In genomic region chr2:113978524-113979171, GRCh38 we compare ENCODE assay signal across 15 cellular contexts.
DNase-seq lines count a peak whose midpoint lies in the region; ATAC-seq and TF ChIP-seq lines count a peak whose summit lies in the region.
"Had no signal": no experiment of that assay in that cellular context is flagged by ENCODE, and none has a peak within 500 bp of the region (broad histone marks: within the 10 kb centered on the region; RNA-seq: fewer than 3 reads in every experiment).

No MANE protein-coding gene starts in this region.

- H3K27me3 ChIP-seq in IMR-90 (ENCODE audit: control insufficient read depth, insufficient read depth, low read length) (no peaks in the 10 kb centered on the region), rectal smooth muscle tissue (ENCODE audit: control insufficient read depth, insufficient read depth, low read length) (no peaks in the 10 kb centered on the region), mesendoderm (ENCODE audit: insufficient read depth, low read length, poor library complexity) (no peaks in the 10 kb centered on the region)

- in situ Hi-C loops in IMR-90 (cut with MboI; ENCODE audit: low sequenced_read_pairs), result loop anchor here (25.0 kb wide), 1 partner anchor 584 kb away; no protein-coding TSS in a partner anchor

- no peak overlapping the region for H2BK15ac ChIP-seq in IMR-90 (ENCODE audit: low read depth, low read length)
- H2BK15ac ChIP-seq in mesendoderm (replicated peaks; ENCODE audit: low read depth), result no peak overlapping the region

- H2AK9ac ChIP-seq in IMR-90 (replicated peaks; ENCODE audit: low read depth, low read length, poor library complexity), result no peak overlapping the region

- TF ChIP-seq RAD21 in IMR-90 (IDR thresholded peaks at IDR 0.05; ENCODE audit: low read length), result no peak

- H4K20me1 ChIP-seq in IMR-90 (ENCODE audit: insufficient read depth, low read length), result no peaks in the 10 kb centered on the region; the same call in 1 of the 2 replicates

- H3K23ac ChIP-seq in IMR-90 (ENCODE audit: low read depth, low read length), result no peak overlapping the region
- no peak overlapping the region for H3K23ac ChIP-seq in mesendoderm (ENCODE audit: low read length)

- POLR2A ChIA-PET in IMR-90 (lab: Charles Lee; ENCODE audit: unreplicated experiment), result no interaction called here

- no peak overlapping the region for H4K5ac ChIP-seq in IMR-90 (ENCODE audit: low read depth, low read length)
- H4K5ac ChIP-seq in mesendoderm (ENCODE audit: low read length), result no peak overlapping the region

- intact Hi-C loops in IMR-90 (cut with micrococcal nuclease), result loop anchor here (5.0 kb wide), 1 partner anchor 574 kb away; no protein-coding TSS in a partner anchor

- WGBS in IMR-90 (ENCODE audit: extremely low coverage in 2 of 2, insufficient read length in 1 of 2), 2 experiments, result 91% methylated on average over 7 of the region's 20 CpGs; no CpG with 5 or more reads in 1 of the 2 experiments
- WGBS in mesendoderm (ENCODE audit: extremely low coverage, insufficient coverage, low lambda C conversion rate), result no CpG with 5 or more reads among the region's 20 CpGs

- H3K18ac ChIP-seq in IMR-90 (ENCODE audit: low read depth, low read length), result no peak overlapping the region
- no peak overlapping the region for H3K18ac ChIP-seq in mesendoderm (ENCODE audit: low read length)

- H3K4me3 ChIP-seq in IMR-90 (ENCODE audit: insufficient read depth, low read depth, low read length) (no peak overlapping the region), rectal smooth muscle tissue (ENCODE audit: low read length) (no peak overlapping the region), mesendoderm (ENCODE audit: low read length) (no peak overlapping the region)
- H3K4me3 ChIP-seq: HAP-1, left ventricle myocardium inferior, prostate gland, thoracic aorta had no signal

- H3K4ac ChIP-seq in IMR-90 (ENCODE audit: low read depth, low read length), result no peak overlapping the region
- H3K4ac ChIP-seq in mesendoderm (ENCODE audit: low read depth, low read length), result no peak overlapping the region

- ATAC-seq in IMR-90 (ENCODE audit: low read depth), result no peak
- ATAC-seq in activated T-helper 17 cell treated with anti-CD3 and anti-CD28 coated beads, Interleukin-2, amount 50 U/mL, for 72 hours (replicated peaks), result no peak
- ATAC-seq in HG03139 (IDR thresholded peaks at IDR 0.05; ENCODE audit: unreplicated experiment), result no peak

- peak overlapping the region; percentile 39 for H3K27ac Mint-ChIP-seq in activated T-helper 17 cell treated with anti-CD3 and anti-CD28 coated beads, Interleukin-2, amount 50 U/mL, for 72 hours

- H3K9ac ChIP-seq in IMR-90 (ENCODE audit: low read depth, low read length) (no peak overlapping the region), rectal smooth muscle tissue (ENCODE audit: low read length) (peak overlapping the region; percentile 12), mesendoderm (ENCODE audit: low read length) (no peak overlapping the region)
- H3K9ac ChIP-seq: KMS-11 had no signal

- no peaks in the 10 kb centered on the region for H3K27me3 Mint-ChIP-seq in activated T-helper 17 cell treated with anti-CD3 and anti-CD28 coated beads, Interleukin-2, amount 50 U/mL, for 72 hours

- peaks cover 39% of the 10 kb centered on the region for H3K36me3 Mint-ChIP-seq in activated T-helper 17 cell treated with anti-CD3 and anti-CD28 coated beads, Interleukin-2, amount 50 U/mL, for 72 hours (ENCODE audit: low read depth)

- dilution Hi-C loops in IMR-90 (cut with HindIII; ENCODE audit: low sequenced_read_pairs, unreplicated experiment), result no loop called here

- H4K8ac ChIP-seq in IMR-90 (ENCODE audit: low read depth in 2 of 2, low read length in 2 of 2) (no peak overlapping the region), mesendoderm (ENCODE audit: low read depth, low read length) (no peak overlapping the region)

- no peak overlapping the region for H4K91ac ChIP-seq in IMR-90 (ENCODE audit: insufficient read depth, low read depth, low read length)

- H3K56ac ChIP-seq in IMR-90 (ENCODE audit: extremely low read depth, insufficient read depth, low read length), result no peak overlapping the region
- H3K56ac ChIP-seq in mesendoderm (ENCODE audit: low read length), result no peak overlapping the region

- no peak overlapping the region for H2AFZ ChIP-seq in IMR-90 (replicated peaks; ENCODE audit: low read length, poor library complexity)

- H3K27ac ChIP-seq in IMR-90 (ENCODE audit: insufficient read depth, low read length) (no peak overlapping the region), rectal smooth muscle tissue (ENCODE audit: low read depth, low read length) (no peak overlapping the region), mesendoderm (ENCODE audit: low read depth, low read length) (no peak overlapping the region)
- H3K27ac ChIP-seq: KMS-11, left ventricle myocardium inferior, prostate gland, thoracic aorta had no signal

- H2BK20ac ChIP-seq in IMR-90 (ENCODE audit: low read depth, low read length), result no peak overlapping the region

- no peak overlapping the region for H3K14ac ChIP-seq in IMR-90 (replicated peaks; ENCODE audit: low read depth, low read length)

- no peak for TF ChIP-seq POLR2A in IMR-90 (IDR thresholded peaks at IDR 0.05; ENCODE audit: low read depth, low read length)

- H3K79me1 ChIP-seq in IMR-90 (ENCODE audit: low read depth in 1 of 2, low read length in 2 of 2) (no peaks in the 10 kb centered on the region), mesendoderm (ENCODE audit: low read length) (no peaks in the 10 kb centered on the region)

- H3K4me1 Mint-ChIP-seq in activated T-helper 17 cell treated with anti-CD3 and anti-CD28 coated beads, Interleukin-2, amount 50 U/mL, for 72 hours, result peaks cover 12% of the 10 kb centered on the region

- H3K9me3 Mint-ChIP-seq in activated T-helper 17 cell treated with anti-CD3 and anti-CD28 coated beads, Interleukin-2, amount 50 U/mL, for 72 hours, result no peaks in the 10 kb centered on the region

- no peaks in the 10 kb centered on the region for H3K79me2 ChIP-seq in mesendoderm (ENCODE audit: control insufficient read depth, insufficient read depth, low read length)

- H3K9me3 ChIP-seq in IMR-90 (ENCODE audit: control insufficient read depth, insufficient read depth, low read length), result no peaks in the 10 kb centered on the region; the same call in 1 of the 2 replicates
- H3K9me3 ChIP-seq: prostate gland, thoracic aorta had no signal

- H3K4me1 ChIP-seq in IMR-90 (ENCODE audit: control insufficient read depth, insufficient read depth, low read length), result peaks cover 10% of the 10 kb centered on the region
- H3K4me1 ChIP-seq in rectal smooth muscle tissue (ENCODE audit: control insufficient read depth, insufficient read depth, low read length), result no peaks in the 10 kb centered on the region
- no peaks in the 10 kb centered on the region for H3K4me1 ChIP-seq in mesendoderm (ENCODE audit: control insufficient read depth, low read depth, low read length)
- H3K4me1 ChIP-seq: HAP-1, left ventricle myocardium inferior, prostate gland had no signal

- no peak overlapping the region for H3K4me2 ChIP-seq in IMR-90 (ENCODE audit: low read depth, low read length)
- no peak overlapping the region for H3K4me2 ChIP-seq in mesendoderm (ENCODE audit: low read length)
- H3K4me2 ChIP-seq: KMS-11 had no signal

- no peak overlapping the region for H2BK120ac ChIP-seq in IMR-90 (ENCODE audit: low read depth, low read length)
- H2BK120ac ChIP-seq in mesendoderm (ENCODE audit: low read depth, low read length), result no peak overlapping the region

- H3K36me3 ChIP-seq in IMR-90 (ENCODE audit: control insufficient read depth, insufficient read depth, low read length) (peaks cover 7% of the 10 kb centered on the region), rectal smooth muscle tissue (ENCODE audit: control insufficient read depth, insufficient read depth, low read length) (no peaks in the 10 kb centered on the region), mesendoderm (ENCODE audit: control insufficient read depth, insufficient read depth, low read length) (no peaks in the 10 kb centered on the region)
- H3K36me3 ChIP-seq: HAP-1, prostate gland, thoracic aorta had no signal

- CTCF ChIA-PET in IMR-90 (lab: Yijun Ruan, JAX), result interaction anchor here (0.6 to 1.6 kb wide), 3 partner anchors 14 to 572 kb away, joined by 3 to 6 read pairs (median 4); no protein-coding TSS in a partner anchor

- DNase-seq in IMR-90 (no peak), islet precursor cell (peak; percentile 52), C1 segment of cervical spinal cord (lab: John Stamatoyannopoulos, UW) (no peak), NCI-H1436 (lab: John Stamatoyannopoulos, UW) (no peak), mesendoderm (no peak)
- DNase-seq: cerebellar nuclear complex, left ventricle myocardium inferior, T1000 had no signal

- H2BK5ac ChIP-seq in IMR-90 (ENCODE audit: low read depth, low read length, poor library complexity, severe bottlenecking) (no peak overlapping the region), mesendoderm (ENCODE audit: low read length) (no peak overlapping the region)

- H3K9me1 ChIP-seq in IMR-90 (ENCODE audit: insufficient read depth, low read length), result peaks cover 4% of the 10 kb centered on the region

- no TSS peak for BruUV-seq in IMR-90 (replicated peaks; lab: Mats Ljungman, UMichigan)

- no peak for TF ChIP-seq CTCF in IMR-90 (conservative IDR thresholded peaks at IDR 0.05; ENCODE audit: low read depth, low read length)

- 0 out of 2 replicates have a peak overlapping the region, but pooled peaks have one; percentile 38 for H2AK5ac ChIP-seq in IMR-90 (ENCODE audit: low read depth, low read length)
- no peak overlapping the region for H2AK5ac ChIP-seq in mesendoderm (ENCODE audit: low read length)

- no peak overlapping the region for H3K4me3 Mint-ChIP-seq in activated T-helper 17 cell treated with anti-CD3 and anti-CD28 coated beads, Interleukin-2, amount 50 U/mL, for 72 hours

TF ChIP-seq in IMR-90, 13 proteins besides CTCF, POLR2A, EP300 and RAD21 (continues in another document):
- TF ChIP-seq BHLHE40 (IDR thresholded peaks at IDR 0.05; ENCODE audit: low read depth, low read length), result no peak
- no peak for TF ChIP-seq NFE2L2 (IDR thresholded peaks at IDR 0.05; ENCODE audit: low read depth, low read length)
- TF ChIP-seq MXI1 (IDR thresholded peaks at IDR 0.05; ENCODE audit: borderline replicate concordance, low read depth, low read length), result no peak
- TF ChIP-seq CHD1 (IDR thresholded peaks at IDR 0.05; ENCODE audit: low read depth, low read length), result no peak
- no peak for TF ChIP-seq MAZ (IDR thresholded peaks at IDR 0.05; ENCODE audit: borderline replicate concordance, low read depth, low read length)
- no peak for TF ChIP-seq USF2 (IDR thresholded peaks at IDR 0.05; ENCODE audit: low read depth, low read length)
- no peak for TF ChIP-seq RFX5 (IDR thresholded peaks at IDR 0.05; ENCODE audit: low read depth, low read length)
- no peak for TF ChIP-seq FOS (IDR thresholded peaks at IDR 0.05; ENCODE audit: low read depth, low read length)
- no peak for TF ChIP-seq SMC3 (IDR thresholded peaks at IDR 0.05; ENCODE audit: low read depth, low read length)
